Comparison of ENCODE assay signal across 8 cellular contexts in genomic region chr1:80217377-80217986, GRCh38.
DNase-seq lines count a peak whose midpoint lies in the region; ATAC-seq and TF ChIP-seq lines count a peak whose summit lies in the region.

No MANE protein-coding gene starts in this region.

- peak; percentile 15; the same call in 1 of the 2 replicates for TF ChIP-seq CTCF in GM12874 (IDR thresholded peaks at IDR 0.05; ENCODE audit: insufficient read depth, low read depth, low read length)

- DNase-seq in NCI-H2196 (lab: John Stamatoyannopoulos, UW; ENCODE audit: unreplicated experiment), result peak; percentile 7
- DNase-seq in cerebellum (ENCODE audit: low spot score), result peak; percentile 1
- peak; percentile 24 for DNase-seq in middle frontal gyrus (ENCODE audit: extremely low spot score, low spot score)
- DNase-seq in stimulated activated CD8-positive, alpha-beta memory T cell treated with anti-CD3 and anti-CD28 coated beads, Interleukin-4, amount 100 ng/mL, for 48 hours, result no peak
- DNase-seq in GM19240 (ENCODE audit: insufficient read length, low spot score), result no peak
- DNase-seq in stimulated activated CD4-positive, alpha-beta T cell treated with anti-CD3 and anti-CD28 coated beads, Interleukin-4, amount 100 ng/mL, for 4 hours, result no peak

- no peak for ATAC-seq in GM21717 (IDR thresholded peaks at IDR 0.05; ENCODE audit: unreplicated experiment)

Comparison
In these comparisons a context has a peak if more than half of its experiments do, and no peak if none do; other contexts are left out.
1. DNase-seq: peak in NCI-H2196 (single experiment), cerebellum (single experiment) and middle frontal gyrus (single experiment); none in stimulated activated CD8-positive, alpha-beta memory T cell treated with anti-CD3 and anti-CD28 coated beads, Interleukin-4, amount 100 ng/mL, for 48 hours (single experiment), GM19240 (single experiment) and stimulated activated CD4-positive, alpha-beta T cell treated with anti-CD3 and anti-CD28 coated beads, Interleukin-4, amount 100 ng/mL, for 4 hours (0 of 2).